2 cellular contexts compared by ENCODE assay signal in the genomic region with DNA sequence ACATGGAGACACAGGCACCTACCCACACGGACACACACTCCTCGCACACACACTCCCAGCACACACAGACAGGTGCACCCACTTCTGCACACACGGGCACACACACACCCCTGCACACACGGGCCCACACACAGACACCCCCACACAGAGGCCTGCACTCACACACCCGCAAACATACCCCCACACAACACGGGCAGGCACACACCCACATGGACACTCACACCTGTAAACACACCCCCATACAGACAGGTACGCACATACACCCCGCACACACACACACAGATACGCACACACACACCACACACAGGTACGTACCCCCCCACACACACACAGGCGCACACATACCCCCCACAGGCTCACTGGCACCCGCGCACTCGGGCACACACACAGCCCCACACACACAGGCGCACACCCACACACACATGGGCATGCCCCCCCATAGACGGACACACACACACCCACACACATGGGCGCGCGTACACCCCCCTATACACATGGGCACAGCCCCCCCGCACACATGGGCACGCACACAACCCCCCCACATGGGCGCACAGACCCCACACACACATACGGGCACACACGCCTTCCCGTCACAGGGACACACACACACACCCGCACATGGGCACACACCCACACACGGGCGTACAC.
A peak's percentile ranks its signal among the peaks of the same experiment; 100 is the strongest.
TF ChIP-seq lines count a peak whose summit lies in the region.

No MANE protein-coding gene starts in this region.

TF ChIP-seq in IMR-90, 13 proteins besides CTCF, POLR2A, EP300 and RAD21:
- TF ChIP-seq, protein P1, sequence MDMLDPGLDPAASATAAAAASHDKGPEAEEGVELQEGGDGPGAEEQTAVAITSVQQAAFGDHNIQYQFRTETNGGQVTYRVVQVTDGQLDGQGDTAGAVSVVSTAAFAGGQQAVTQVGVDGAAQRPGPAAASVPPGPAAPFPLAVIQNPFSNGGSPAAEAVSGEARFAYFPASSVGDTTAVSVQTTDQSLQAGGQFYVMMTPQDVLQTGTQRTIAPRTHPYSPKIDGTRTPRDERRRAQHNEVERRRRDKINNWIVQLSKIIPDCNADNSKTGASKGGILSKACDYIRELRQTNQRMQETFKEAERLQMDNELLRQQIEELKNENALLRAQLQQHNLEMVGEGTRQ (IDR thresholded peaks at IDR 0.05; ENCODE audit: low read depth, low read length): no peak
- TF ChIP-seq RCOR1 (IDR thresholded peaks at IDR 0.05; ENCODE audit: insufficient replicate concordance, low read length) (no peak), MAZ (IDR thresholded peaks at IDR 0.05; ENCODE audit: borderline replicate concordance, low read depth, low read length) (no peak), BHLHE40 (IDR thresholded peaks at IDR 0.05; ENCODE audit: low read depth, low read length) (no peak), FOS (IDR thresholded peaks at IDR 0.05; ENCODE audit: low read depth, low read length) (no peak), NFE2L2 (IDR thresholded peaks at IDR 0.05; ENCODE audit: low read depth, low read length) (no peak), MXI1 (IDR thresholded peaks at IDR 0.05; ENCODE audit: borderline replicate concordance, low read depth, low read length) (no peak), CEBPB (IDR thresholded peaks at IDR 0.05; ENCODE audit: low read depth, low read length) (no peak), CHD1 (IDR thresholded peaks at IDR 0.05; ENCODE audit: low read depth, low read length) (no peak), MAFK (IDR thresholded peaks at IDR 0.05; ENCODE audit: low read depth, low read length) (no peak), SMC3 (IDR thresholded peaks at IDR 0.05; ENCODE audit: low read depth, low read length) (no peak), RFX5 (IDR thresholded peaks at IDR 0.05; ENCODE audit: low read depth, low read length) (no peak)
- TF ChIP-seq, protein P2, sequence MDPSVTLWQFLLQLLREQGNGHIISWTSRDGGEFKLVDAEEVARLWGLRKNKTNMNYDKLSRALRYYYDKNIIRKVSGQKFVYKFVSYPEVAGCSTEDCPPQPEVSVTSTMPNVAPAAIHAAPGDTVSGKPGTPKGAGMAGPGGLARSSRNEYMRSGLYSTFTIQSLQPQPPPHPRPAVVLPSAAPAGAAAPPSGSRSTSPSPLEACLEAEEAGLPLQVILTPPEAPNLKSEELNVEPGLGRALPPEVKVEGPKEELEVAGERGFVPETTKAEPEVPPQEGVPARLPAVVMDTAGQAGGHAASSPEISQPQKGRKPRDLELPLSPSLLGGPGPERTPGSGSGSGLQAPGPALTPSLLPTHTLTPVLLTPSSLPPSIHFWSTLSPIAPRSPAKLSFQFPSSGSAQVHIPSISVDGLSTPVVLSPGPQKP (IDR thresholded peaks at IDR 0.05; ENCODE audit: borderline replicate concordance, low read depth, low read length): no peak
TF ChIP-seq in IMR-90: peak in this region for 0.

TF ChIP-seq in HepG2, 621 proteins besides CTCF, POLR2A, EP300 and RAD21:
- TF ChIP-seq HNRNPL (IDR thresholded peaks at IDR 0.05; ENCODE audit: low read depth, low read length): 0 out of 2 replicates have a peak, but pooled peaks have one; percentile 40
- TF ChIP-seq RFX1 (IDR thresholded peaks at IDR 0.05): no peak
